Comparison of ENCODE assay signal across 9 cellular contexts in the genomic region with DNA sequence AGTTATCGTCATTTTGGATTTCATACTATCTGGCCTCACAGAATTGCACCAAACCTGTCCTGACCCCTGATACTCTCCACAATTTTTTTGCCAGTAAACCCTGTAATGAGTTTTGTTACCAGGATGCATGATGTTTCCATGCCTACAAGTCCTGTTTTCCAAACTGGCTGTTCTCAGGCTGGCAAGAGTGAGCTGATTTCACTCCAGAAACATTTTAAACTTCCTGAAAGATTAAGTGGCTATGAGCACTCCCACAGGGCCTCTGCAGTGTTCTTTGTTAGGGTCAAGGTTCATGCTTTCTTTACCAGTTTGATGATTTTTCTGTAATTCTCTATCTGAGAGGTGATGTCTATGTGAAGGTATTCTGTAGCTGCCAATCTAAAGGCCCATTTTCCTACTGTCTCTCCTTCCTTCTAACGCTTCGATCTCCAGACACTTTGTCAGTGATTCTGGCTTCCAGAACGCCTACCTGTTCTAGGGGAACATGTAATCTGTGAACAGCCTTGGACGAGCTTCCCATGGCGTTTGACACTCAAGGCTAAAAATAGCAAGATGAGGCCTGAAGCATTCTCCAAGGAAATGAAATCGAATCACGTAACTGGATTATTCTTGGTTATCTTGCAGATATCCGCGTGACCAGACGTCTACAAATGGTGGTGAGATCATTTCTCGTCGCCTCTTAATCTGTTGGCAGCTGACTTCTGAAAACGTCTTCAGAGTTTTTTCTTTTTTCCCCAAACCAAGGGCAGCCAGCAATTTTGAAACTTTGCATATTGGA. TPM values are rescaled to one million over a fixed set of nuclear protein-coding genes. Genes with fewer than 3 reads are reported as not detected.
DNase-seq lines count a peak whose midpoint lies in the region; ATAC-seq and TF ChIP-seq lines count a peak whose summit lies in the region.
"Had no signal": no experiment of that assay in that cellular context is flagged by ENCODE, and none has a peak within 500 bp of the region (broad histone marks: within the 10 kb centered on the region; RNA-seq: fewer than 3 reads in every experiment).

No MANE protein-coding gene starts in this region.

- DNase-seq in activated naive CD4-positive, alpha-beta T cell treated with anti-CD3 and anti-CD28 coated beads, Interleukin-2, amount 50 U/mL, for 16 hours: no peak
- peak; percentile 67 for DNase-seq in fibroblast of the conjunctiva (ENCODE audit: low read depth)
- peak; percentile 62 to 79 for DNase-seq in uterus
- DNase-seq in NCI-H526 treated with DMSO at 0.1 percent for 48 hours (lab: John Stamatoyannopoulos, UW): no peak
- DNase-seq in effector memory CD8-positive, alpha-beta T cell: no peak
- DNase-seq: NCI-H1105 had no signal

- no peaks in the 10 kb centered on the region for H3K36me3 Mint-ChIP-seq in activated naive CD4-positive, alpha-beta T cell treated with anti-CD3 and anti-CD28 coated beads, Interleukin-2, amount 50 U/mL, for 24 hours
- H3K36me3 Mint-ChIP-seq in nephron (ENCODE audit: low read depth): no peaks in the 10 kb centered on the region
- no peaks in the 10 kb centered on the region for H3K36me3 Mint-ChIP-seq in effector memory CD8-positive, alpha-beta T cell (ENCODE audit: insufficient read depth)

- H3K9me3 ChIP-seq in uterus: no peaks in the 10 kb centered on the region

- no peaks in the 10 kb centered on the region for H3K9me3 Mint-ChIP-seq in activated naive CD4-positive, alpha-beta T cell treated with anti-CD3 and anti-CD28 coated beads, Interleukin-2, amount 50 U/mL, for 24 hours
- peaks cover 3% of the 10 kb centered on the region for H3K9me3 Mint-ChIP-seq in nephron
- no peaks in the 10 kb centered on the region for H3K9me3 Mint-ChIP-seq in effector memory CD8-positive, alpha-beta T cell

- no peaks in the 10 kb centered on the region for H3K4me1 Mint-ChIP-seq in activated naive CD4-positive, alpha-beta T cell treated with anti-CD3 and anti-CD28 coated beads, Interleukin-2, amount 50 U/mL, for 24 hours
- H3K4me1 Mint-ChIP-seq in nephron: peaks cover 54% of the 10 kb centered on the region
- no peaks in the 10 kb centered on the region for H3K4me1 Mint-ChIP-seq in effector memory CD8-positive, alpha-beta T cell (ENCODE audit: low read depth in 2 of 2)

- H3K4me3 Mint-ChIP-seq in activated naive CD4-positive, alpha-beta T cell treated with anti-CD3 and anti-CD28 coated beads, Interleukin-2, amount 50 U/mL, for 24 hours: no peak overlapping the region
- H3K4me3 Mint-ChIP-seq in nephron: peak overlapping the region in 2 of 3 experiments; percentile 8 to 56
- no peak overlapping the region for H3K4me3 Mint-ChIP-seq in effector memory CD8-positive, alpha-beta T cell

- peak overlapping the region; percentile 89 to 90 for H3K27ac ChIP-seq in uterus

- H3K27me3 ChIP-seq in uterus: no peaks in the 10 kb centered on the region

- H3K27ac Mint-ChIP-seq in activated naive CD4-positive, alpha-beta T cell treated with anti-CD3 and anti-CD28 coated beads, Interleukin-2, amount 50 U/mL, for 24 hours: peak overlapping the region; percentile 41
- H3K27ac Mint-ChIP-seq in nephron: peak overlapping the region; percentile 90 to 94 (median 94)
- H3K27ac Mint-ChIP-seq in effector memory CD8-positive, alpha-beta T cell: no peak overlapping the region

- intact Hi-C loops in uterus (cut with DNase I; ENCODE audit: low total_unique reads): no loop called here

- no peak for ATAC-seq in effector memory CD8-positive, alpha-beta T cell (replicated peaks)
- ATAC-seq in GM21381 (IDR thresholded peaks at IDR 0.05; ENCODE audit: unreplicated experiment): no peak

- no peak overlapping the region for H3K4me3 ChIP-seq in uterus

- H3K27me3 Mint-ChIP-seq in activated naive CD4-positive, alpha-beta T cell treated with anti-CD3 and anti-CD28 coated beads, Interleukin-2, amount 50 U/mL, for 24 hours: peaks cover 3% of the 10 kb centered on the region
- peaks cover 3% of the 10 kb centered on the region for H3K27me3 Mint-ChIP-seq in nephron (ENCODE audit: low read depth)
- H3K27me3 Mint-ChIP-seq in effector memory CD8-positive, alpha-beta T cell: peaks cover 20 to 36% of the 10 kb centered on the region in 2 donors

- H3K36me3 ChIP-seq in uterus: no peaks in the 10 kb centered on the region

- TF ChIP-seq CTCF in nephron (IDR thresholded peaks at IDR 0.05; ENCODE audit: unreplicated experiment in 3 of 3): no peak
- TF ChIP-seq CTCF in uterus (IDR thresholded peaks at IDR 0.05): no peak

- TF ChIP-seq POLR2A in uterus (IDR thresholded peaks at IDR 0.05): no peak

- H3K4me1 ChIP-seq in uterus: peaks cover 0 to 7% of the 10 kb centered on the region in 2 donors

RNA-seq across cellular contexts. Expression of a gene that starts 31.9 kb away (rescaled TPM):
- 100 to 1,000 TPM; 131 to 771 (median 450) TPM for total RNA-seq in uterus

Comparison
In these comparisons a context has a peak if more than half of its experiments do, and no peak if none do; other contexts are left out.
1. H3K27ac Mint-ChIP-seq: peak in activated naive CD4-positive, alpha-beta T cell treated with anti-CD3 and anti-CD28 coated beads, Interleukin-2, amount 50 U/mL, for 24 hours (single experiment) and nephron (3 of 3); none in effector memory CD8-positive, alpha-beta T cell (0 of 2).
2. H3K4me3 Mint-ChIP-seq: peak in nephron (2 of 3); none in activated naive CD4-positive, alpha-beta T cell treated with anti-CD3 and anti-CD28 coated beads, Interleukin-2, amount 50 U/mL, for 24 hours (single experiment) and effector memory CD8-positive, alpha-beta T cell (0 of 2).
3. DNase-seq: peak in fibroblast of the conjunctiva (single experiment) and uterus (2 of 2); none in activated naive CD4-positive, alpha-beta T cell treated with anti-CD3 and anti-CD28 coated beads, Interleukin-2, amount 50 U/mL, for 16 hours (single experiment), NCI-H526 treated with DMSO at 0.1 percent for 48 hours (single experiment) and effector memory CD8-positive, alpha-beta T cell (0 of 3).